ENCODE assay signal across 2 cellular contexts in the genomic region with DNA sequence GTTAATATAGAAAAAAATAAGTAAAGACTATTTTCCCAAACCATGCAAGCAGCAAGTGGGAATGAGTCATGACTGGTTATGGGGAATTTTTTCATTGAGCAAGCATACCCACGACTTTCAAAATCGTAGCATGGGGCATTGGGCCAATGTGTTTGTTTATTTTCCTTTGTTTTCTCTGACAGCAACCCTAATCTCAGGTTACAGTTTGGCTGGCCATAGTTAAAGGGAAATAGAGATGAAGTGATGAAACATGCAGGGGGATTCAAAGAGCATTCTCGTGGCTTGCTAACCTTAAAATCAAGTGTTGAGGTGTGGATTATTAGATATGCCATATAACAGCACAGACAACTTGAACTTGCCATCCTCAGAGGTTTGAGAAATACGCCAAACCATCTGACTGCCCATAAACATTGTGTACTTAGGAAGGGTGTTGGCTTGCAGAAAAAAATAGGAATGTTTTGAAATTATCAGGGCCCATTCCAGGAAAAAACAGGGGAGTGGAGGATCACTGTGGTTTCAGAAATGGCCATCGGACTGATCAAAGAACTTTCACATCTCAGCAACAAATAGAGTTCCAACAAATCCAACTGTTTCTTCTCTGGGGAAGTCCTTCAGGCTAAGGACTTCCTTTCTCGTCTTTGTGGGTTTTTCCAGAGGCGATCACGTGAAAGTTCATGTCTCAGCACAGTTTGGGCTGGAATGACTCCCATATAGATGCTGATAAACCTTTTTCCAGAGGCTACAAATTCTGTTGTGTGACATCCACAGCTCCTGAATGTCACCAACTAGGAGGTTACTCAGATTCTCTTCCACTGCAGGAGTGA.
TF ChIP-seq lines count a peak whose summit lies in the region.

No MANE protein-coding gene starts in this region.

TF ChIP-seq in IMR-90, 13 proteins besides CTCF, POLR2A, EP300 and RAD21 (continued from another document):
- no peak for TF ChIP-seq USF2 (IDR thresholded peaks at IDR 0.05; ENCODE audit: low read depth, low read length)
- TF ChIP-seq NFE2L2 (IDR thresholded peaks at IDR 0.05; ENCODE audit: low read depth, low read length) = peak; percentile 32; the same call in 1 of the 2 replicates
- peak; percentile 85 for TF ChIP-seq BHLHE40 (IDR thresholded peaks at IDR 0.05; ENCODE audit: low read depth, low read length)
- peak; percentile 98 for TF ChIP-seq FOS (IDR thresholded peaks at IDR 0.05; ENCODE audit: low read depth, low read length)
- peak; percentile 1; the same call in 1 of the 2 replicates for TF ChIP-seq MAFK (IDR thresholded peaks at IDR 0.05; ENCODE audit: low read depth, low read length)
- peak; percentile 19; the same call in 1 of the 2 replicates for TF ChIP-seq SMC3 (IDR thresholded peaks at IDR 0.05; ENCODE audit: low read depth, low read length)
- peak; percentile 98 for TF ChIP-seq CEBPB (IDR thresholded peaks at IDR 0.05; ENCODE audit: low read depth, low read length)
- TF ChIP-seq RCOR1 (IDR thresholded peaks at IDR 0.05; ENCODE audit: insufficient replicate concordance, low read length) = peak; percentile 62
- no peak for TF ChIP-seq MXI1 (IDR thresholded peaks at IDR 0.05; ENCODE audit: borderline replicate concordance, low read depth, low read length)
TF ChIP-seq in IMR-90: peak in this region for 8.

TF ChIP-seq in liver, 16 proteins besides CTCF, POLR2A, EP300 and RAD21 (continued from another document):
- TF ChIP-seq YY1 (IDR thresholded peaks at IDR 0.05) (peak; percentile 66), HNF4A (conservative IDR thresholded peaks at IDR 0.05) (peak; percentile 68 to 83), FOXA1 (IDR thresholded peaks at IDR 0.05) (peak; percentile 88), GABPA (IDR thresholded peaks at IDR 0.05 in 1 of 2, conservative IDR thresholded peaks at IDR 0.05 in 1 of 2) (peak in 1 of 2 donors; percentile 49), ATF3 (IDR thresholded peaks at IDR 0.05) (peak; percentile 96), ZBTB33 (IDR thresholded peaks at IDR 0.05) (peak; percentile 82), HNF4G (IDR thresholded peaks at IDR 0.05) (no peak), NR2F2 (IDR thresholded peaks at IDR 0.05) (no peak), TAF1 (conservative IDR thresholded peaks at IDR 0.05) (peak; percentile 33), SP1 (IDR thresholded peaks at IDR 0.05) (peak; percentile 73), JUND (IDR thresholded peaks at IDR 0.05) (peak; percentile 98 to 99)
- TF ChIP-seq, protein P1, sequence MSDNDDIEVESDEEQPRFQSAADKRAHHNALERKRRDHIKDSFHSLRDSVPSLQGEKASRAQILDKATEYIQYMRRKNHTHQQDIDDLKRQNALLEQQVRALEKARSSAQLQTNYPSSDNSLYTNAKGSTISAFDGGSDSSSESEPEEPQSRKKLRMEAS (IDR thresholded peaks at IDR 0.05) = peak; percentile 92
- TF ChIP-seq, protein P2, sequence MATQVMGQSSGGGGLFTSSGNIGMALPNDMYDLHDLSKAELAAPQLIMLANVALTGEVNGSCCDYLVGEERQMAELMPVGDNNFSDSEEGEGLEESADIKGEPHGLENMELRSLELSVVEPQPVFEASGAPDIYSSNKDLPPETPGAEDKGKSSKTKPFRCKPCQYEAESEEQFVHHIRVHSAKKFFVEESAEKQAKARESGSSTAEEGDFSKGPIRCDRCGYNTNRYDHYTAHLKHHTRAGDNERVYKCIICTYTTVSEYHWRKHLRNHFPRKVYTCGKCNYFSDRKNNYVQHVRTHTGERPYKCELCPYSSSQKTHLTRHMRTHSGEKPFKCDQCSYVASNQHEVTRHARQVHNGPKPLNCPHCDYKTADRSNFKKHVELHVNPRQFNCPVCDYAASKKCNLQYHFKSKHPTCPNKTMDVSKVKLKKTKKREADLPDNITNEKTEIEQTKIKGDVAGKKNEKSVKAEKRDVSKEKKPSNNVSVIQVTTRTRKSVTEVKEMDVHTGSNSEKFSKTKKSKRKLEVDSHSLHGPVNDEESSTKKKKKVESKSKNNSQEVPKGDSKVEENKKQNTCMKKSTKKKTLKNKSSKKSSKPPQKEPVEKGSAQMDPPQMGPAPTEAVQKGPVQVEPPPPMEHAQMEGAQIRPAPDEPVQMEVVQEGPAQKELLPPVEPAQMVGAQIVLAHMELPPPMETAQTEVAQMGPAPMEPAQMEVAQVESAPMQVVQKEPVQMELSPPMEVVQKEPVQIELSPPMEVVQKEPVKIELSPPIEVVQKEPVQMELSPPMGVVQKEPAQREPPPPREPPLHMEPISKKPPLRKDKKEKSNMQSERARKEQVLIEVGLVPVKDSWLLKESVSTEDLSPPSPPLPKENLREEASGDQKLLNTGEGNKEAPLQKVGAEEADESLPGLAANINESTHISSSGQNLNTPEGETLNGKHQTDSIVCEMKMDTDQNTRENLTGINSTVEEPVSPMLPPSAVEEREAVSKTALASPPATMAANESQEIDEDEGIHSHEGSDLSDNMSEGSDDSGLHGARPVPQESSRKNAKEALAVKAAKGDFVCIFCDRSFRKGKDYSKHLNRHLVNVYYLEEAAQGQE (IDR thresholded peaks at IDR 0.05) = peak; percentile 70
